In genomic region chr7:131503639-131504038, GRCh38 we compare ENCODE assay signal across 18 cellular contexts. TPM values are rescaled to one million over a fixed set of nuclear protein-coding genes. Genes with fewer than 3 reads are reported as not detected.
DNase-seq lines count a peak whose midpoint lies in the region; ATAC-seq, FAIRE-seq and TF ChIP-seq lines count a peak whose summit lies in the region.
"Had no signal": no experiment of that assay in that cellular context is flagged by ENCODE, and none has a peak within 500 bp of the region (broad histone marks: within the 10 kb centered on the region; RNA-seq: fewer than 3 reads in every experiment).

No MANE protein-coding gene starts in this region.

- H3K27ac Mint-ChIP-seq in brain, result peak overlapping the region in 4 of 5 experiments; percentile 17 to 94 (median 77)
- H3K27ac Mint-ChIP-seq in activated CD4-positive, alpha-beta memory T cell treated with anti-CD3 and anti-CD28 coated beads, Interleukin-2, amount 10 ng/mL, durations not matched to agents 7 days and 5 days, result no peak overlapping the region

- H3K36me3 Mint-ChIP-seq in brain, result peaks cover 6% of the 10 kb centered on the region
- H3K36me3 Mint-ChIP-seq in activated CD4-positive, alpha-beta memory T cell treated with anti-CD3 and anti-CD28 coated beads, Interleukin-2, amount 10 ng/mL, durations not matched to agents 7 days and 5 days (ENCODE audit: low read depth), result peaks cover 7% of the 10 kb centered on the region
- H3K36me3 Mint-ChIP-seq: CD4-positive, CD25-positive, alpha-beta regulatory T cell had no signal

- H3K4me3 ChIP-seq in HUES64 (ENCODE audit: low read length) (no peak overlapping the region), kidney (ENCODE audit: low read length in 2 of 2) (no peak overlapping the region), psoas muscle (no peak overlapping the region)
- H3K4me3 ChIP-seq: lung, SJSA1 had no signal

- H3K27ac ChIP-seq in HUES64 (ENCODE audit: low read depth, low read length), result peak overlapping the region; percentile 3; the same call in 1 of the 2 replicates
- H3K27ac ChIP-seq in kidney (ENCODE audit: low read depth in 2 of 2, low read length in 2 of 2), result peak overlapping the region; percentile 33 to 57
- H3K27ac ChIP-seq in psoas muscle, result peak overlapping the region; percentile 16
- H3K27ac ChIP-seq: SJSA1 had no signal

- no peaks in the 10 kb centered on the region for H3K4me1 ChIP-seq in HUES64 (ENCODE audit: insufficient read depth, low read length)
- peaks cover 18 to 28% of the 10 kb centered on the region in 2 donors for H3K4me1 ChIP-seq in kidney (ENCODE audit: control insufficient read depth in 1 of 2, insufficient read depth in 1 of 2, low read depth in 1 of 2, low read length in 2 of 2)
- peaks cover 14% of the 10 kb centered on the region for H3K4me1 ChIP-seq in psoas muscle

- ATAC-seq in psoas muscle, result peak in 2 of 4 donors; percentile 5 to 14
- ATAC-seq: naive thymus-derived CD8-positive, alpha-beta T cell; stimulated activated naive CD8-positive, alpha-beta T cell treated with anti-CD3 and anti-CD28 coated beads, Interleukin-15, Interleukin-2, amounts not matched to agents 100 U/mL and 50 U/mL, for 24 hours had no signal

- WGBS in HUES64, result 95% methylated on average over 6 of the region's 6 CpGs
- 19 to 38% (median 24%) methylated on average over 6 of the region's 6 CpGs for WGBS in psoas muscle, 3 donors

- CTCF ChIA-PET in activated CD4-positive, alpha-beta memory T cell treated with anti-CD3 and anti-CD28 coated beads, Interleukin-2, amount 10 ng/mL, durations not matched to agents 7 days and 5 days (lab: Charles Lee), result interaction anchor here (1.3 to 1.7 kb wide), 2 partner anchors 10 to 42 kb away, joined by 5 read pairs; no protein-coding TSS in a partner anchor

- H3K27me3 ChIP-seq in HUES64 (ENCODE audit: insufficient read depth, low read length) (no peaks in the 10 kb centered on the region), psoas muscle (ENCODE audit: insufficient read depth in 3 of 3, low read length in 2 of 3) (no peaks in the 10 kb centered on the region)
- H3K27me3 ChIP-seq: SJSA1 had no signal

- no peak overlapping the region for H3K4me3 Mint-ChIP-seq in brain
- H3K4me3 Mint-ChIP-seq in activated CD4-positive, alpha-beta memory T cell treated with anti-CD3 and anti-CD28 coated beads, Interleukin-2, amount 10 ng/mL, durations not matched to agents 7 days and 5 days, result no peak overlapping the region
- H3K4me3 Mint-ChIP-seq: CD4-positive, CD25-positive, alpha-beta regulatory T cell; naive thymus-derived CD8-positive, alpha-beta T cell had no signal

- H3K9me3 ChIP-seq in HUES64 (ENCODE audit: insufficient read depth, low read depth, low read length) (no peaks in the 10 kb centered on the region), kidney (ENCODE audit: control insufficient read depth in 1 of 2, low read length in 2 of 2) (no peaks in the 10 kb centered on the region), psoas muscle (no peaks in the 10 kb centered on the region)
- H3K9me3 ChIP-seq: SJSA1 had no signal

- TF ChIP-seq CTCF in brain (conservative IDR thresholded peaks at IDR 0.05) (no peak), kidney (IDR thresholded peaks at IDR 0.05; ENCODE audit: borderline replicate concordance, extremely low read depth, insufficient read depth) (no peak), psoas muscle (IDR thresholded peaks at IDR 0.05) (no peak)

- FAIRE-seq in kidney (lab: Jason Lieb, UNC), result no peak
- FAIRE-seq: endometrium, urothelium cell line had no signal

- POLR2A ChIA-PET in activated CD4-positive, alpha-beta memory T cell treated with anti-CD3 and anti-CD28 coated beads, Interleukin-2, amount 10 ng/mL, durations not matched to agents 7 days and 5 days (lab: Charles Lee), result no interaction called here

- intact Hi-C loops in kidney (cut with DNase I) (loop anchor here (10.0 kb wide), 1 partner anchor 151 kb away; no protein-coding TSS in a partner anchor), psoas muscle (cut with DNase I) (no loop called here)

- H3K9ac ChIP-seq in HUES64 (ENCODE audit: low read depth, low read length) (no peak overlapping the region), kidney (ENCODE audit: low read length in 2 of 2) (peak overlapping the region in 1 of 2 donors; percentile 29)

- no peak for DNase-seq in kidney
- no peak for DNase-seq in psoas muscle
- DNase-seq in retina, result no peak
- no peak for DNase-seq in NCI-H2107 (lab: John Stamatoyannopoulos, UW)
- no peak for DNase-seq in activated CD4-positive, alpha-beta memory T cell treated with anti-CD3 and anti-CD28 coated beads, Interleukin-2, amount 10 ng/mL, durations not matched to agents 7 days and 5 days
- DNase-seq in NCI-H1417 treated with DMSO at 0.1 percent for 48 hours (lab: John Stamatoyannopoulos, UW), result no peak
- DNase-seq: activated CD4-positive, CD25-positive, alpha-beta regulatory T cell treated with anti-CD3 and anti-CD28 coated beads, Interleukin-2, amount 50 U/mL, for 72 hours; activated effector memory CD4-positive, alpha-beta T cell treated with anti-CD3 and anti-CD28 coated beads, Interleukin-2, amount 50 U/mL, for 16 hours; CD4-positive, CD25-positive, alpha-beta regulatory T cell; naive thymus-derived CD8-positive, alpha-beta T cell; NCI-H446 treated with DMSO at 0.1 percent for 48 hours; stimulated activated naive CD8-positive, alpha-beta T cell treated with anti-CD3 and anti-CD28 coated beads, Interleukin-15, Interleukin-2, amounts not matched to agents 100 U/mL and 50 U/mL, for 24 hours had no signal

- H3K9me3 Mint-ChIP-seq in brain, result no peaks in the 10 kb centered on the region
- no peaks in the 10 kb centered on the region for H3K9me3 Mint-ChIP-seq in activated CD4-positive, alpha-beta memory T cell treated with anti-CD3 and anti-CD28 coated beads, Interleukin-2, amount 10 ng/mL, durations not matched to agents 7 days and 5 days
- H3K9me3 Mint-ChIP-seq: CD4-positive, CD25-positive, alpha-beta regulatory T cell; naive thymus-derived CD8-positive, alpha-beta T cell had no signal

- peaks cover 49% of the 10 kb centered on the region for H3K4me1 Mint-ChIP-seq in brain
- peaks cover 35% of the 10 kb centered on the region for H3K4me1 Mint-ChIP-seq in activated CD4-positive, alpha-beta memory T cell treated with anti-CD3 and anti-CD28 coated beads, Interleukin-2, amount 10 ng/mL, durations not matched to agents 7 days and 5 days

- H3K36me3 ChIP-seq in HUES64 (ENCODE audit: insufficient read depth, low read length), result peaks cover 99% of the 10 kb centered on the region
- peaks cover 3 to 4% of the 10 kb centered on the region in 2 donors for H3K36me3 ChIP-seq in kidney (ENCODE audit: control insufficient read depth in 1 of 2, insufficient read depth in 2 of 2, low read length in 2 of 2)
- H3K36me3 ChIP-seq in psoas muscle (ENCODE audit: insufficient read depth in 1 of 2, low read depth in 1 of 2), result peaks cover 0 to 35% of the 10 kb centered on the region in 2 donors

- H3K27me3 Mint-ChIP-seq in brain, result no peaks in the 10 kb centered on the region
- no peaks in the 10 kb centered on the region for H3K27me3 Mint-ChIP-seq in activated CD4-positive, alpha-beta memory T cell treated with anti-CD3 and anti-CD28 coated beads, Interleukin-2, amount 10 ng/mL, durations not matched to agents 7 days and 5 days

RNA-seq across cellular contexts. Expression of gene PODXL, which starts 52.8 kb away (rescaled TPM):
- 315 TPM for polyA plus RNA-seq in HUES64 (2013, experiment 1 of 2)
- polyA plus RNA-seq in HUES64 (2013, experiment 2 of 2), result 331 TPM
- polyA plus RNA-seq in brain (ENCODE audit: insufficient read depth, low read depth, low replicate concordance) (39.8 TPM), kidney (ENCODE audit: insufficient read depth, low read depth, low replicate concordance) (150 TPM), psoas muscle (10 to 100 TPM in 2 of 3 donors, 1 to 10 TPM in 1; 9.0 to 13.3 (median 10.6) TPM)
- total RNA-seq in kidney (114 TPM), psoas muscle (10 to 100 TPM; 16.2 to 46.8 (median 21.8) TPM)
- total RNA-seq in activated CD4-positive, alpha-beta memory T cell treated with anti-CD3 and anti-CD28 coated beads, Interleukin-2, amount 10 ng/mL, durations not matched to agents 7 days and 5 days, result 1 to 10 TPM; 1.6 TPM

Comparison
In these comparisons a context has a peak if more than half of its experiments do, and no peak if none do; other contexts are left out.
1. RNA of gene PODXL, which starts 52.8 kb away (total RNA-seq): 114 TPM in kidney (single experiment) and 16.2 to 46.8 TPM in psoas muscle; 1.6 TPM in activated CD4-positive, alpha-beta memory T cell treated with anti-CD3 and anti-CD28 coated beads, Interleukin-2, amount 10 ng/mL, durations not matched to agents 7 days and 5 days; every median in the first group is over 4 times any median in the second.
2. Peak in every context shown above with its lines, with median percentiles within 50 percentile points of each other: H3K27ac ChIP-seq.